1 cellular context compared by ENCODE assay signal in genomic region chr18:27921392-27921791, GRCh38.
TF ChIP-seq lines count a peak whose summit lies in the region.

No MANE protein-coding gene starts in this region.

TF ChIP-seq in HepG2, 621 proteins besides CTCF, POLR2A, EP300 and RAD21:
- no peak for TF ChIP-seq KIAA2018 (CRISPR knock-in tag; IDR thresholded peaks at IDR 0.05; ENCODE audit: borderline replicate concordance)
- no peak for TF ChIP-seq ARID4A (CRISPR knock-in tag; IDR thresholded peaks at IDR 0.05; ENCODE audit: borderline replicate concordance)
- no peak for TF ChIP-seq NR2F1 (CRISPR knock-in tag; IDR thresholded peaks at IDR 0.05)
- TF ChIP-seq TBP (CRISPR knock-in tag; IDR thresholded peaks at IDR 0.05): no peak
- no peak for TF ChIP-seq PREB (CRISPR knock-in tag; IDR thresholded peaks at IDR 0.05)
- TF ChIP-seq MTERF4 (CRISPR knock-in tag; IDR thresholded peaks at IDR 0.05): no peak
- TF ChIP-seq ZNF503 (CRISPR knock-in tag; IDR thresholded peaks at IDR 0.05): no peak
TF ChIP-seq in HepG2: peak in this region for 0.
